ENCODE assay signal across 1 cellular context in the genomic region with DNA sequence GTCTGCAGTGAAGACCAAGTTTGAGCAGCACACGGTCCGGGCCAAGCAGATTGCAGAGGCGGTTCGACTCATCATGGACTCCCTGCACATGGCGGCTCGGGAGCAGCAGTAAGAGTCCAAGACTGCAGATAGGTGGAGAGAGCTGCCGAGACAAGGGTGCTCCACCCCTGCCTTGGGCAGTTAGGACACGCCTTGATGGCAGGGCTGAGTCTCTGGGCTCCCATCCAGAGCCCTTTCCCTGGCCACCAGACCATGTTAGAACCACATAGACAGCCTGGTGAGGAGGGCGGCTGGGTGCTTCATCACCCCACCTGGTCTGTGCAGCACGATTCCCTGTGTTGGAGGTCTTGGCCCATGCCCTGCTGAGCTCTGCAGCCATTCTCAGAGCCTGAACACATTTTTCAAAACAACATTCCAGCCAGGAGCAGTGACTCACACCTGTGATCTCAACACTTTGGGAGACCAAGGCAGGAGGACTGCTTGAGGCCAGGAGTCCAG.
TF ChIP-seq lines count a peak whose summit lies in the region.

No MANE protein-coding gene starts in this region.

TF ChIP-seq in IMR-90, 13 proteins besides CTCF, POLR2A, EP300 and RAD21:
- TF ChIP-seq, protein P1, sequence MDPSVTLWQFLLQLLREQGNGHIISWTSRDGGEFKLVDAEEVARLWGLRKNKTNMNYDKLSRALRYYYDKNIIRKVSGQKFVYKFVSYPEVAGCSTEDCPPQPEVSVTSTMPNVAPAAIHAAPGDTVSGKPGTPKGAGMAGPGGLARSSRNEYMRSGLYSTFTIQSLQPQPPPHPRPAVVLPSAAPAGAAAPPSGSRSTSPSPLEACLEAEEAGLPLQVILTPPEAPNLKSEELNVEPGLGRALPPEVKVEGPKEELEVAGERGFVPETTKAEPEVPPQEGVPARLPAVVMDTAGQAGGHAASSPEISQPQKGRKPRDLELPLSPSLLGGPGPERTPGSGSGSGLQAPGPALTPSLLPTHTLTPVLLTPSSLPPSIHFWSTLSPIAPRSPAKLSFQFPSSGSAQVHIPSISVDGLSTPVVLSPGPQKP (IDR thresholded peaks at IDR 0.05; ENCODE audit: borderline replicate concordance, low read depth, low read length), result no peak
- TF ChIP-seq FOS (IDR thresholded peaks at IDR 0.05; ENCODE audit: low read depth, low read length) (no peak), CEBPB (IDR thresholded peaks at IDR 0.05; ENCODE audit: low read depth, low read length) (no peak), MAFK (IDR thresholded peaks at IDR 0.05; ENCODE audit: low read depth, low read length) (no peak)
TF ChIP-seq in IMR-90: peak in this region for 0.
